Comparison of ENCODE assay signal across 28 cellular contexts in genomic region chr16:47553853-47554564, GRCh38.
"Had no signal": no experiment of that assay in that cellular context is flagged by ENCODE, and none has a peak within 500 bp of the region (broad histone marks: within the 10 kb centered on the region; RNA-seq: fewer than 3 reads in every experiment).

No MANE protein-coding gene starts in this region.

- H3K9me3 ChIP-seq: testis, thyroid gland, vagina had no signal

- FAIRE-seq: urothelium cell line had no signal

- DNase-seq: stimulated activated CD4-positive, alpha-beta T cell treated with anti-CD3 and anti-CD28 coated beads, Interleukin-2, amount 100 ng/mL, for 48 hours; stimulated activated CD4-positive, alpha-beta T cell treated with anti-CD3 and anti-CD28 coated beads, Interleukin-4, amount 100 ng/mL, for 1 hour; stimulated activated CD4-positive, alpha-beta T cell treated with anti-CD3 and anti-CD28 coated beads, Interleukin-4, amount 100 ng/mL, for 24 hours; stimulated activated CD4-positive, alpha-beta T cell treated with anti-CD3 and anti-CD28 coated beads, Interleukin-4, amount 100 ng/mL, for 4 hours; stimulated activated CD8-positive, alpha-beta memory T cell treated with anti-CD3 and anti-CD28 coated beads, Interleukin-4, amount 100 ng/mL, for 48 hours; stimulated activated naive B cell treated with anti-CD40 and anti-IgM and Interleukin-4, amounts not matched to agents 10 μg/mL and 1 μg/mL and 100 μg/mL, for 72 hours; stimulated activated naive CD4-positive, alpha-beta T cell; stimulated activated naive CD4-positive, alpha-beta T cell treated with Interleukin-2 at 50 U/mL for 16 hours; stimulated activated naive CD8-positive, alpha-beta T cell treated with anti-CD3 and anti-CD28 coated beads, Interleukin-15, amount 100 ng/mL, for 72 hours; stomach; substantia nigra; testis; thyroid gland; tibial artery; transverse colon; trophoblast cell; upper lobe of left lung; upper lobe of right lung; uterus had no signal

- H3K27ac ChIP-seq: stomach, suprapubic skin, testis, thoracic aorta, thyroid gland, tibial artery, tibial nerve, transverse colon, upper lobe of left lung, upper lobe of right lung, uterus, vagina had no signal

- H3K4me1 ChIP-seq: stomach, suprapubic skin, testis, thyroid gland, tibial artery, tibial nerve, transverse colon, upper lobe of left lung, upper lobe of right lung, uterus, vagina had no signal

- H3K4me3 Mint-ChIP-seq: stimulated activated effector memory CD8-positive, alpha-beta T cell treated with anti-CD3 and anti-CD28 coated beads, Interleukin-12 subunit alpha, Interleukin-12 subunit beta, amount 100 ng/mL, for 72 hours; stimulated activated memory B cell treated with anti-CD40 and anti-IgM and Interleukin-4, amounts not matched to agents 10 μg/mL and 1 μg/mL and 100 μg/mL, for 72 hours; stimulated activated naive B cell treated with anti-CD40 and anti-IgM and Interleukin-4, amounts not matched to agents 10 μg/mL and 1 μg/mL and 100 μg/mL, for 72 hours; stimulated activated naive CD8-positive, alpha-beta T cell treated with anti-CD3 and anti-CD28 coated beads, Interleukin-15, amount 100 ng/mL, for 72 hours; stimulated activated naive CD8-positive, alpha-beta T cell treated with anti-CD3 and anti-CD28 coated beads, Interleukin-15, Interleukin-2, amounts not matched to agents 100 ng/mL and 50 ng/mL, for 24 hours; type B pancreatic cell had no signal

- H3K4me3 ChIP-seq: stomach, suprapubic skin, testis, thoracic aorta, thyroid gland, tibial artery, tibial nerve, transverse colon, upper lobe of left lung, upper lobe of right lung, uterus, vagina had no signal

- H3K27me3 ChIP-seq: stomach, suprapubic skin, testis, thyroid gland, tibial artery, tibial nerve, transverse colon, upper lobe of left lung, upper lobe of right lung, uterus, vagina had no signal

- H3K4me1 Mint-ChIP-seq: stimulated activated effector memory CD8-positive, alpha-beta T cell treated with anti-CD3 and anti-CD28 coated beads, Interleukin-12 subunit alpha, Interleukin-12 subunit beta, amount 100 ng/mL, for 72 hours; stimulated activated naive B cell treated with anti-CD40 and anti-IgM and Interleukin-4, amounts not matched to agents 10 μg/mL and 1 μg/mL and 100 μg/mL, for 72 hours; stimulated activated naive CD8-positive, alpha-beta T cell treated with anti-CD3 and anti-CD28 coated beads, Interleukin-15, amount 100 ng/mL, for 72 hours had no signal

- H3K36me3 ChIP-seq: uterus had no signal

- H3K27ac Mint-ChIP-seq: stimulated activated effector memory CD8-positive, alpha-beta T cell treated with anti-CD3 and anti-CD28 coated beads, Interleukin-12 subunit alpha, Interleukin-12 subunit beta, amount 100 ng/mL, for 72 hours; stimulated activated memory B cell treated with anti-CD40 and anti-IgM and Interleukin-4, amounts not matched to agents 10 μg/mL and 1 μg/mL and 100 μg/mL, for 72 hours; stimulated activated naive B cell treated with anti-CD40 and anti-IgM and Interleukin-4, amounts not matched to agents 10 μg/mL and 1 μg/mL and 100 μg/mL, for 72 hours; stimulated activated naive CD8-positive, alpha-beta T cell treated with anti-CD3 and anti-CD28 coated beads, Interleukin-15, amount 100 ng/mL, for 72 hours; stimulated activated naive CD8-positive, alpha-beta T cell treated with anti-CD3 and anti-CD28 coated beads, Interleukin-15, Interleukin-2, amounts not matched to agents 100 ng/mL and 50 ng/mL, for 24 hours; type B pancreatic cell had no signal

- ATAC-seq: stimulated activated effector memory CD8-positive, alpha-beta T cell treated with anti-CD3 and anti-CD28 coated beads, Interleukin-12 subunit alpha, Interleukin-12 subunit beta, amount 100 ng/mL, for 72 hours; stimulated activated memory B cell treated with anti-CD40 and anti-IgM and Interleukin-4, amounts not matched to agents 10 μg/mL and 1 μg/mL and 100 μg/mL, for 72 hours; stimulated activated naive B cell treated with anti-CD40 and anti-IgM and Interleukin-4, amounts not matched to agents 10 μg/mL and 1 μg/mL and 100 μg/mL, for 72 hours; stimulated activated naive CD8-positive, alpha-beta T cell treated with anti-CD3 and anti-CD28 coated beads, Interleukin-15, amount 100 ng/mL, for 72 hours; upper lobe of right lung had no signal

- H3K27me3 Mint-ChIP-seq: stimulated activated memory B cell treated with anti-CD40 and anti-IgM and Interleukin-4, amounts not matched to agents 10 μg/mL and 1 μg/mL and 100 μg/mL, for 72 hours; stimulated activated naive B cell treated with anti-CD40 and anti-IgM and Interleukin-4, amounts not matched to agents 10 μg/mL and 1 μg/mL and 100 μg/mL, for 72 hours; stimulated activated naive CD8-positive, alpha-beta T cell treated with anti-CD3 and anti-CD28 coated beads, Interleukin-15, amount 100 ng/mL, for 72 hours; stimulated activated naive CD8-positive, alpha-beta T cell treated with anti-CD3 and anti-CD28 coated beads, Interleukin-15, Interleukin-2, amounts not matched to agents 100 ng/mL and 50 ng/mL, for 24 hours; type B pancreatic cell had no signal
